ENCODE assay signal across 19 cellular contexts in genomic region chr22:28998681-28999080, GRCh38.
"Had no signal": no experiment of that assay in that cellular context is flagged by ENCODE, and none has a peak within 500 bp of the region (broad histone marks: within the 10 kb centered on the region; RNA-seq: fewer than 3 reads in every experiment).

No MANE protein-coding gene starts in this region.

- H3K4me3 ChIP-seq: body of pancreas, esophagus squamous epithelium, mucosa of descending colon, tibial nerve, vagina had no signal

- H3K9me3 ChIP-seq: body of pancreas, esophagus squamous epithelium, mucosa of descending colon, neutrophil, tibial nerve, vagina had no signal

- ATAC-seq: activated CD4-positive, CD25-positive, alpha-beta regulatory T cell treated with anti-CD3 and anti-CD28 coated beads, Interleukin-2, amount 50 U/mL, for 24 hours; activated CD8-positive, alpha-beta T cell treated with anti-CD3 and anti-CD28 coated beads, Interleukin-2, amount 10 ng/mL, durations not matched to agents 7 days and 5 days; body of pancreas; naive thymus-derived CD4-positive, alpha-beta T cell had no signal

- H3K36me3 ChIP-seq: neutrophil, vagina had no signal

- H3K27ac ChIP-seq: esophagus squamous epithelium, neutrophil, parathyroid adenoma, vagina had no signal

- H3K4me1 ChIP-seq: parathyroid adenoma, vagina had no signal

- DNase-seq: activated CD4-positive, alpha-beta T cell treated with anti-CD3 and anti-CD28 coated beads, Interleukin-2, amount 10 ng/mL, durations not matched to agents 7 days and 5 days; activated CD8-positive, alpha-beta T cell treated with anti-CD3 and anti-CD28 coated beads, Interleukin-2, amount 10 ng/mL, durations not matched to agents 7 days and 5 days; activated naive CD4-positive, alpha-beta T cell treated with Interleukin-2 at 50 U/mL for 16 hours; activated naive CD8-positive, alpha-beta T cell treated with anti-CD3 and anti-CD28 coated beads, Interleukin-2, amount 10 ng/mL, durations not matched to agents 7 days and 5 days; activated T-cell treated with anti-CD3 and anti-CD28 coated beads, Interleukin-2, amount 50 U/mL, for 24 hours; body of pancreas; cerebellar nuclear complex; effector CD4-positive, alpha-beta T cell; esophagus squamous epithelium; left colon; mucosa of descending colon; naive thymus-derived CD4-positive, alpha-beta T cell; stimulated activated naive CD4-positive, alpha-beta T cell treated with Interleukin-2 at 50 U/mL for 16 hours had no signal

- H3K9ac ChIP-seq: parathyroid adenoma had no signal

- FAIRE-seq: endothelial cell of umbilical vein had no signal

- H3K27me3 ChIP-seq: body of pancreas, esophagus squamous epithelium, tibial nerve, vagina had no signal
